ENCODE assay signal across 26 cellular contexts in genomic region chr11:21421930-21422329, GRCh38.
"Had no signal": no experiment of that assay in that cellular context is flagged by ENCODE, and none has a peak within 500 bp of the region (broad histone marks: within the 10 kb centered on the region; RNA-seq: fewer than 3 reads in every experiment).

No MANE protein-coding gene starts in this region.

- H3K27ac ChIP-seq: colonic mucosa, epithelial cell of prostate, esophagus squamous epithelium, gastrocnemius medialis, heart right ventricle, left lung, lower lobe of right lung had no signal

- FAIRE-seq: endometrium, islet of Langerhans, keratinocyte had no signal

- ATAC-seq: effector memory CD8-positive, alpha-beta T cell; esophagus mucosa; gastrocnemius medialis; heart right ventricle; left cardiac atrium; left lung; left ventricle myocardium superior; lower lobe of right lung; mucosa of descending colon had no signal

- DNase-seq: colonic mucosa; cortex of kidney; effector CD8-positive, alpha-beta T cell; effector memory CD8-positive, alpha-beta T cell; endodermal cell; erythroblast; esophagus squamous epithelium; foreskin fibroblast; foreskin melanocyte; gastrocnemius medialis; glutamatergic neuron; head of caudate nucleus; heart right ventricle; hippocampal formation; left cardiac atrium; left lung; left ventricle myocardium superior; lower lobe of right lung; mesenchymal stem cell; mucosa of descending colon; naive B cell had no signal

- H3K4me1 ChIP-seq: colonic mucosa, esophagus squamous epithelium, gastrocnemius medialis, heart right ventricle, left lung, lower lobe of right lung had no signal

- H3K27me3 ChIP-seq: colonic mucosa, esophagus squamous epithelium, gastrocnemius medialis, heart right ventricle, left lung had no signal

- H3K4me3 ChIP-seq: colonic mucosa, esophagus squamous epithelium, gastrocnemius medialis, heart right ventricle, left lung, lower lobe of right lung, mucosa of descending colon had no signal

- H3K36me3 ChIP-seq: colonic mucosa, esophagus squamous epithelium, gastrocnemius medialis, heart right ventricle, left lung, lower lobe of right lung had no signal

- H3K9me3 ChIP-seq: colonic mucosa, esophagus squamous epithelium, gastrocnemius medialis, left lung, lower lobe of right lung had no signal
